Comparison of ENCODE assay signal across 1 cellular context in genomic region chr3:185727873-185728272, GRCh38.
TF ChIP-seq lines count a peak whose summit lies in the region.

No MANE protein-coding gene starts in this region.

TF ChIP-seq in SK-N-SH treated with all-trans-retinoic acid at 6 μM for 48 hours, 23 proteins besides CTCF, POLR2A, EP300 and RAD21 (continued from another document):
- TF ChIP-seq POU6F1 (CRISPR knock-in tag; IDR thresholded peaks at IDR 0.05; ENCODE audit: borderline replicate concordance, low read depth), result no peak
- no peak for TF ChIP-seq PATZ1 (CRISPR knock-in tag; IDR thresholded peaks at IDR 0.05; ENCODE audit: borderline replicate concordance)
- TF ChIP-seq ISL1 (CRISPR knock-in tag; IDR thresholded peaks at IDR 0.05), result no peak
- TF ChIP-seq BACH2 (CRISPR knock-in tag; IDR thresholded peaks at IDR 0.05; ENCODE audit: borderline replicate concordance), result no peak
